Comparison of ENCODE assay signal across 25 cellular contexts in genomic region chr13:45928843-45929242, GRCh38.
DNase-seq lines count a peak whose midpoint lies in the region; ATAC-seq, FAIRE-seq and TF ChIP-seq lines count a peak whose summit lies in the region.
"Had no signal": no experiment of that assay in that cellular context is flagged by ENCODE, and none has a peak within 500 bp of the region (broad histone marks: within the 10 kb centered on the region; RNA-seq: fewer than 3 reads in every experiment).

No MANE protein-coding gene starts in this region.

- no peaks in the 10 kb centered on the region for H3K36me3 ChIP-seq in right lobe of liver
- no peaks in the 10 kb centered on the region for H3K36me3 ChIP-seq in HepG2 (replicated peaks in 1 of 2; ENCODE audit: control insufficient read depth in 1 of 2, insufficient read depth in 2 of 2, low read length in 2 of 2)
- H3K36me3 ChIP-seq in adipocyte (ENCODE audit: control insufficient read depth, insufficient read depth, low read length, severe bottlenecking), result no peaks in the 10 kb centered on the region
- H3K36me3 ChIP-seq in fibroblast of lung (ENCODE audit: control insufficient read depth, insufficient read depth, low read length), result no peaks in the 10 kb centered on the region
- H3K36me3 ChIP-seq in small intestine (ENCODE audit: control insufficient read depth in 2 of 2, insufficient read depth in 2 of 2, low read length in 2 of 2), result no peaks in the 10 kb centered on the region
- H3K36me3 ChIP-seq: sigmoid colon, suprapubic skin had no signal

- in situ Hi-C loops in HepG2 (cut with HindIII; ENCODE audit: extremely low pct_ligation_motif_present, low pct_unique_long_range_greater_than_20kb), result no loop called here

- 36% methylated on average over 2 of the region's 2 CpGs for WGBS in right lobe of liver (ENCODE audit: insufficient coverage, low coverage, low lambda C conversion rate, missing lambda C conversion rate)
- WGBS in HepG2 (ENCODE audit: low lambda C conversion rate), result 44% methylated on average over 2 of the region's 2 CpGs
- 8 to 48% (median 22%) methylated on average over 2 of the region's 2 CpGs for WGBS in small intestine, 3 donors

- TF ChIP-seq POLR2A in right lobe of liver (IDR thresholded peaks at IDR 0.05) (no peak), HepG2 (IDR thresholded peaks at IDR 0.05; ENCODE audit: insufficient read depth in 1 of 2, low read depth in 2 of 2, low read length in 2 of 2) (no peak)

- TF ChIP-seq EP300 in HepG2 (IDR thresholded peaks at IDR 0.05; ENCODE audit: low read depth in 2 of 2, low read length in 2 of 2) (no peak), HepG2 (CRISPR knock-in tag; IDR thresholded peaks at IDR 0.05; ENCODE audit: borderline replicate concordance) (no peak)

- H3K27ac ChIP-seq in right lobe of liver (no peak overlapping the region), HepG2 (ENCODE audit: extremely low read length, insufficient read depth, low read length) (no peak overlapping the region), fibroblast of lung (ENCODE audit: insufficient read depth, low read length) (no peak overlapping the region), small intestine (ENCODE audit: low read depth in 1 of 2, low read length in 1 of 2) (no peak overlapping the region)
- H3K27ac ChIP-seq: coronary artery, HL-60, sigmoid colon, suprapubic skin had no signal

- H3K9me3 ChIP-seq in right lobe of liver, result no peaks in the 10 kb centered on the region
- no peaks in the 10 kb centered on the region for H3K9me3 ChIP-seq in HepG2 (ENCODE audit: low read length)
- no peaks in the 10 kb centered on the region for H3K9me3 ChIP-seq in adipocyte (ENCODE audit: control insufficient read depth, low read length)
- H3K9me3 ChIP-seq in fibroblast of lung (ENCODE audit: control insufficient read depth, insufficient read depth, low read depth, low read length), result no peaks in the 10 kb centered on the region
- H3K9me3 ChIP-seq in small intestine (ENCODE audit: control insufficient read depth, low read depth), result no peaks in the 10 kb centered on the region
- H3K9me3 ChIP-seq: mucosa of descending colon, sigmoid colon, suprapubic skin had no signal

- BruUV-seq in HepG2 (replicated peaks; lab: Mats Ljungman, UMichigan), result no TSS peak

- no peak for TF ChIP-seq CTCF in right lobe of liver (IDR thresholded peaks at IDR 0.05)
- no peak for TF ChIP-seq CTCF in HepG2 (CRISPR knock-in tag; IDR thresholded peaks at IDR 0.05)
- no peak for TF ChIP-seq CTCF in fibroblast of lung (conservative IDR thresholded peaks at IDR 0.05 in 1 of 2, IDR thresholded peaks at IDR 0.05 in 1 of 2; ENCODE audit: low read depth in 1 of 2, low read length in 2 of 2)

- DNase-seq in right lobe of liver (no peak), HepG2 (ENCODE audit: low spot score) (no peak), adipocyte (ENCODE audit: low read depth) (peak; percentile 29), fibroblast of lung (ENCODE audit: low read depth in 2 of 2) (peak; percentile 16 to 25), small intestine (peak; percentile 49), middle frontal gyrus (ENCODE audit: extremely low spot score, low spot score) (no peak)
- DNase-seq: activated effector memory CD4-positive, alpha-beta T cell treated with Interleukin-2 at 50 U/mL for 16 hours; amygdala; COR-L47; erythroblast; GF-D8; HCEC 1CT; mucosa of descending colon; occipital lobe; sigmoid colon; stimulated activated CD4-positive, alpha-beta T cell treated with anti-CD3 and anti-CD28 coated beads, Interleukin-4, amount 100 ng/mL, for 1 hour; T-helper 1 cell had no signal

- H3K27me3 ChIP-seq in right lobe of liver, result no peaks in the 10 kb centered on the region
- peaks cover 1 to 20% of the 10 kb centered on the region in 2 experiments; a peak in 2 of 5 replicates for H3K27me3 ChIP-seq in HepG2 (ENCODE audit: control insufficient read depth in 1 of 2, insufficient read depth in 2 of 2, low read length in 2 of 2)
- H3K27me3 ChIP-seq in adipocyte (replicated peaks; ENCODE audit: control insufficient read depth, insufficient read depth, low read length), result peaks cover 35% of the 10 kb centered on the region
- peaks cover 6% of the 10 kb centered on the region for H3K27me3 ChIP-seq in fibroblast of lung (ENCODE audit: control insufficient read depth, insufficient read depth, low read length)
- H3K27me3 ChIP-seq in small intestine (ENCODE audit: control insufficient read depth in 2 of 2, insufficient read depth in 2 of 2, low read length in 2 of 2), result peaks cover 0 to 6% of the 10 kb centered on the region in 2 donors
- H3K27me3 ChIP-seq: sigmoid colon had no signal

- H3K4me2 ChIP-seq in HepG2 (ENCODE audit: low read depth, low read length), result no peak overlapping the region
- no peak overlapping the region for H3K4me2 ChIP-seq in fibroblast of lung (ENCODE audit: extremely low read depth, insufficient read depth, low read length)

- CTCF ChIA-PET in HepG2 (lab: Yijun Ruan, JAX; ENCODE audit: low intra/inter-chr PET ratio, low total read pairs), result no interaction called here

- FAIRE-seq in HepG2 (lab: Jason Lieb, UNC), result no peak
- no peak for FAIRE-seq in small intestine (lab: Jason Lieb, UNC)
- FAIRE-seq: keratinocyte had no signal

- ATAC-seq in right lobe of liver, result peak in 3 of 4 donors; percentile 19 to 38 (median 33)
- ATAC-seq in HepG2, result no peak
- no peak for ATAC-seq in GM19035 (IDR thresholded peaks at IDR 0.05; ENCODE audit: unreplicated experiment)
- ATAC-seq in GM18858 (IDR thresholded peaks at IDR 0.05; ENCODE audit: unreplicated experiment), result no peak
- ATAC-seq: mucosa of descending colon, Right ventricle myocardium inferior, WTC11 had no signal

- H4K20me1 ChIP-seq in HepG2 (ENCODE audit: insufficient read depth, low read length), result no peaks in the 10 kb centered on the region
- H4K20me1 ChIP-seq in fibroblast of lung (ENCODE audit: control insufficient read depth, extremely low read depth, insufficient read depth, low read length), result no peaks in the 10 kb centered on the region

- H2AFZ ChIP-seq in HepG2 (ENCODE audit: low read length) (no peak overlapping the region), fibroblast of lung (ENCODE audit: low read length) (no peak overlapping the region)

- H3K79me2 ChIP-seq in HepG2 (ENCODE audit: insufficient read depth, low read length), result no peaks in the 10 kb centered on the region
- H3K79me2 ChIP-seq in fibroblast of lung (ENCODE audit: control insufficient read depth, insufficient read depth, low read length), result no peaks in the 10 kb centered on the region

- H3K4me1 ChIP-seq in right lobe of liver (no peaks in the 10 kb centered on the region), HepG2 (ENCODE audit: insufficient read depth, low read length) (no peaks in the 10 kb centered on the region), adipocyte (ENCODE audit: control insufficient read depth, insufficient read depth, low read length) (peaks cover 25% of the 10 kb centered on the region), fibroblast of lung (ENCODE audit: control insufficient read depth, extremely low read depth, insufficient read depth, low read length) (no peaks in the 10 kb centered on the region), small intestine (ENCODE audit: control insufficient read depth in 2 of 2, insufficient read depth in 1 of 2, low read depth in 1 of 2, low read length in 1 of 2) (no peaks in the 10 kb centered on the region)
- H3K4me1 ChIP-seq: suprapubic skin had no signal

- intact Hi-C loops in right lobe of liver (cut with DNase I) (no loop called here), HepG2 (cut with micrococcal nuclease; ENCODE audit: unreplicated experiment) (no loop called here)

- POLR2A ChIA-PET in HepG2 (lab: Yijun Ruan, JAX), result no interaction called here

- H3K4me3 ChIP-seq in right lobe of liver (no peak overlapping the region), HepG2 (replicated peaks in 1 of 3; ENCODE audit: insufficient read depth in 1 of 3, low read depth in 2 of 3, low read length in 3 of 3) (no peak overlapping the region), adipocyte (ENCODE audit: low read length) (no peak overlapping the region), fibroblast of lung (replicated peaks in 1 of 4; ENCODE audit: control extremely low read depth in 1 of 4, insufficient read depth in 1 of 4, low read depth in 3 of 4, low read length in 4 of 4) (no peak overlapping the region), small intestine (ENCODE audit: low read depth in 1 of 2, low read length in 2 of 2) (no peak overlapping the region)
- H3K4me3 ChIP-seq: coronary artery, mucosa of descending colon, sigmoid colon, suprapubic skin had no signal

- H3K9ac ChIP-seq in HepG2 (ENCODE audit: insufficient read depth, low read depth, low read length) (no peak overlapping the region), adipocyte (ENCODE audit: low read length) (no peak overlapping the region), fibroblast of lung (ENCODE audit: insufficient read depth, low read length) (no peak overlapping the region)

- TF ChIP-seq RAD21 in HepG2 (CRISPR knock-in tag; IDR thresholded peaks at IDR 0.05), result no peak

TF ChIP-seq in HepG2, 621 proteins besides CTCF, POLR2A, EP300 and RAD21:
- TF ChIP-seq TRIM22 (IDR thresholded peaks at IDR 0.05), result no peak
- TF ChIP-seq ZNF207 (IDR thresholded peaks at IDR 0.05; ENCODE audit: borderline replicate concordance), result no peak
- no peak for TF ChIP-seq ZNF160 (CRISPR knock-in tag; IDR thresholded peaks at IDR 0.05)
- no peak for TF ChIP-seq SP2 (CRISPR knock-in tag; IDR thresholded peaks at IDR 0.05)
- no peak for TF ChIP-seq ZNF598 (CRISPR knock-in tag; IDR thresholded peaks at IDR 0.05; ENCODE audit: borderline replicate concordance)
- no peak for TF ChIP-seq SRSF1 (optimal IDR thresholded peaks at IDR 0.05; ENCODE audit: low read depth, low read length)
- no peak for TF ChIP-seq ZFP36 (IDR thresholded peaks at IDR 0.05; ENCODE audit: borderline replicate concordance, low read depth, low read length, partially characterized antibody)
- no peak for TF ChIP-seq ZNF33B (CRISPR knock-in tag; IDR thresholded peaks at IDR 0.05)
- no peak for TF ChIP-seq SP5 (CRISPR knock-in tag; IDR thresholded peaks at IDR 0.05; ENCODE audit: borderline replicate concordance, low read depth)
TF ChIP-seq in HepG2: peak in this region for 0.

Comparison
In these comparisons a context has a peak if more than half of its experiments do, and no peak if none do; other contexts are left out.
1. ATAC-seq: peak in right lobe of liver (3 of 4); none in HepG2 (single experiment), GM19035 (single experiment) and GM18858 (single experiment).
2. DNase-seq: peak in adipocyte (single experiment), fibroblast of lung (2 of 2) and small intestine (single experiment); none in right lobe of liver (0 of 3), HepG2 (single experiment) and middle frontal gyrus (single experiment).